ENCODE assay signal across 1 cellular context in the genomic region with DNA sequence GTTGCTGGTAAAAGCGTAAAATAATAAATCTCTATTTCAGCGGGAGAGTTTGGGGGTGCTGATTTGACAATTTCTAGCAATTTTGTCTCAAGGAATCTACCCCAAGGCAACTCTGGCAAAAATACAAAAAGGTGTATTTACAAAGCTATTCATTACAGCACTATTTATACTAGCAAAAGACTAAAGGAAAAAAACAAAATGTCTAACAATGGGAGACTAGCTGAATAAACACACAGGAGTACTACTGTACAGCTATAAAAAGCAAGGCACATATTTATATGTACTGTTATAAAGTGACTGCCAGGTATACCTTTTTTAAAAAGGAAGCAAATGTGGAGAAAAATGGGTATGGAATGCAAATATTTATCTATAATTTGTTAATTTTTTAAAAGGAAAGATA.
TF ChIP-seq lines count a peak whose summit lies in the region.

No MANE protein-coding gene starts in this region.

TF ChIP-seq in endothelial cell of umbilical vein, 7 proteins besides CTCF, POLR2A, EP300 and RAD21 (continued from another document):
- TF ChIP-seq MAX (IDR thresholded peaks at IDR 0.05; ENCODE audit: insufficient read depth, insufficient read length), result no peak
- no peak for TF ChIP-seq FOS (IDR thresholded peaks at IDR 0.05; ENCODE audit: borderline replicate concordance, insufficient read depth, low read length)
- TF ChIP-seq GATA2 (IDR thresholded peaks at IDR 0.05; ENCODE audit: insufficient read depth, insufficient read length, low read depth, low read length), result no peak
